In genomic region chr4:94574616-94575015, GRCh38 we compare ENCODE assay signal across 22 cellular contexts.
"Had no signal": no experiment of that assay in that cellular context is flagged by ENCODE, and none has a peak within 500 bp of the region (broad histone marks: within the 10 kb centered on the region; RNA-seq: fewer than 3 reads in every experiment).

No MANE protein-coding gene starts in this region.

- H3K9me3 Mint-ChIP-seq: activated naive CD4-positive, alpha-beta T cell treated with anti-CD3 and anti-CD28 coated beads for 36 hours; activated T-cell treated with anti-CD3 and anti-CD28 coated beads, Interleukin-2, amount 50 U/mL, for 4 hours; brain; central memory CD8-positive, alpha-beta T cell; dendritic cell treated with granulocyte-macrophage colony-stimulating factor and Interleukin-4, amounts not matched to agents 40 ng/mL and 50 ng/mL, for 4 days; naive B cell; stimulated activated memory B cell treated with anti-CD40 and anti-IgM and Interleukin-4, amounts not matched to agents 10 μg/mL and 1 μg/mL and 100 μg/mL, for 72 hours had no signal

- H3K4me3 Mint-ChIP-seq: activated naive CD4-positive, alpha-beta T cell treated with anti-CD3 and anti-CD28 coated beads for 36 hours; activated T-cell treated with anti-CD3 and anti-CD28 coated beads, Interleukin-2, amount 50 U/mL, for 4 hours; brain; central memory CD8-positive, alpha-beta T cell; dendritic cell treated with granulocyte-macrophage colony-stimulating factor and Interleukin-4, amounts not matched to agents 40 ng/mL and 50 ng/mL, for 4 days; naive B cell; stimulated activated memory B cell treated with anti-CD40 and anti-IgM and Interleukin-4, amounts not matched to agents 10 μg/mL and 1 μg/mL and 100 μg/mL, for 72 hours had no signal

- H3K4me3 ChIP-seq: heart right ventricle, left ventricle myocardium inferior, spleen had no signal

- ATAC-seq: activated T-cell treated with anti-CD3 and anti-CD28 coated beads, Interleukin-2, amount 50 U/mL, for 4 hours; sciatic nerve; stimulated activated memory B cell treated with anti-CD40 and anti-IgM and Interleukin-4, amounts not matched to agents 10 μg/mL and 1 μg/mL and 100 μg/mL, for 72 hours had no signal

- H3K4me1 ChIP-seq: parathyroid adenoma had no signal

- H3K4me1 Mint-ChIP-seq: central memory CD8-positive, alpha-beta T cell; naive B cell; stimulated activated memory B cell treated with anti-CD40 and anti-IgM and Interleukin-4, amounts not matched to agents 10 μg/mL and 1 μg/mL and 100 μg/mL, for 72 hours had no signal

- H3K36me3 Mint-ChIP-seq: brain had no signal

- H3K27me3 Mint-ChIP-seq: brain; central memory CD8-positive, alpha-beta T cell; dendritic cell treated with granulocyte-macrophage colony-stimulating factor and Interleukin-4, amounts not matched to agents 40 ng/mL and 50 ng/mL, for 4 days; naive B cell; stimulated activated memory B cell treated with anti-CD40 and anti-IgM and Interleukin-4, amounts not matched to agents 10 μg/mL and 1 μg/mL and 100 μg/mL, for 72 hours had no signal

- H3K9me3 ChIP-seq: heart right ventricle, left ventricle myocardium inferior, spleen had no signal

- H3K9ac ChIP-seq: parathyroid adenoma had no signal

- H3K27ac Mint-ChIP-seq: activated naive CD4-positive, alpha-beta T cell treated with anti-CD3 and anti-CD28 coated beads for 36 hours; dendritic cell treated with granulocyte-macrophage colony-stimulating factor and Interleukin-4, amounts not matched to agents 40 ng/mL and 50 ng/mL, for 4 days; stimulated activated memory B cell treated with anti-CD40 and anti-IgM and Interleukin-4, amounts not matched to agents 10 μg/mL and 1 μg/mL and 100 μg/mL, for 72 hours had no signal

- DNase-seq: activated CD4-positive, alpha-beta T cell treated with anti-CD3 and anti-CD28 coated beads, Interleukin-2, amount 50 U/mL, for 1 hour; activated CD4-positive, CD25-positive, alpha-beta regulatory T cell treated with anti-CD3 and anti-CD28 coated beads, Interleukin-2, amount 50 U/mL, for 72 hours; activated CD8-positive, alpha-beta memory T cell treated with anti-CD3 and anti-CD28 coated beads, Interleukin-2, amount 50 U/mL, for 4 hours; activated naive CD4-positive, alpha-beta T cell treated with anti-CD3 and anti-CD28 coated beads for 36 hours; activated T-cell treated with anti-CD3 and anti-CD28 coated beads, Interleukin-2, amount 50 U/mL, for 4 hours; effector memory CD4-positive, alpha-beta T cell; heart right ventricle; kidney glomerular epithelial cell; left ventricle myocardium inferior; mammary epithelial cell; naive B cell; spleen; stimulated activated CD4-positive, alpha-beta T cell treated with anti-CD3 and anti-CD28 coated beads, Interleukin-4, amount 100 ng/mL, for 4 hours; T-helper 2 cell had no signal

- H3K27ac ChIP-seq: epithelial cell of prostate, parathyroid adenoma, spleen, VCaP had no signal

- H3K27me3 ChIP-seq: heart right ventricle, spleen had no signal
